ENCODE assay signal across 17 cellular contexts in genomic region chr3:129822679-129823078, GRCh38.
DNase-seq lines count a peak whose midpoint lies in the region; ATAC-seq and TF ChIP-seq lines count a peak whose summit lies in the region.
"Had no signal": no experiment of that assay in that cellular context is flagged by ENCODE, and none has a peak within 500 bp of the region (broad histone marks: within the 10 kb centered on the region; RNA-seq: fewer than 3 reads in every experiment).

No MANE protein-coding gene starts in this region.

- no peak overlapping the region for H3K4me3 Mint-ChIP-seq in effector memory CD8-positive, alpha-beta T cell
- H3K4me3 Mint-ChIP-seq: activated naive CD8-positive, alpha-beta T cell treated with anti-CD3 and anti-CD28 coated beads for 36 hours; central memory CD8-positive, alpha-beta T cell; naive thymus-derived CD8-positive, alpha-beta T cell; T-helper 1 cell treated with Interleukin-12 subunit alpha and Interleukin-12 subunit beta and Interleukin-4 antibody, amounts not matched to agents 30 μg/mL and 1 μg/mL, for 36 hours had no signal

- H3K27me3 ChIP-seq in left ventricle myocardium inferior (ENCODE audit: low read depth) (no peaks in the 10 kb centered on the region), OCI-LY3 (ENCODE audit: low read depth, low read length) (no peaks in the 10 kb centered on the region), upper lobe of right lung (no peaks in the 10 kb centered on the region)

- H2AFZ ChIP-seq in OCI-LY3 (ENCODE audit: low read depth, low read length), result no peak overlapping the region

- H3K9me3 ChIP-seq in left ventricle myocardium inferior (replicated peaks) (no peaks in the 10 kb centered on the region), OCI-LY3 (ENCODE audit: insufficient read depth, low read length) (no peaks in the 10 kb centered on the region), upper lobe of right lung (no peaks in the 10 kb centered on the region)

- H3K9ac ChIP-seq in OCI-LY3 (ENCODE audit: low read length), result no peak overlapping the region

- no peak for DNase-seq in left cardiac atrium
- no peak for DNase-seq in left ventricle myocardium inferior
- DNase-seq in fibroblast of villous mesenchyme (ENCODE audit: low read depth), result peak; percentile 21
- DNase-seq in upper lobe of right lung, result no peak
- DNase-seq in effector memory CD8-positive, alpha-beta T cell, result no peak
- DNase-seq: activated CD4-positive, alpha-beta T cell treated with anti-CD3 and anti-CD28 coated beads for 4 hours; activated naive CD8-positive, alpha-beta T cell treated with anti-CD3 and anti-CD28 coated beads for 36 hours; hippocampal formation; naive thymus-derived CD8-positive, alpha-beta T cell; NCI-H510A treated with DMSO at 0.1 percent for 48 hours; stimulated activated CD4-positive, alpha-beta T cell treated with anti-CD3 and anti-CD28 coated beads, Interleukin-4, amount 100 ng/mL, for 24 hours had no signal

- peaks cover 3% of the 10 kb centered on the region for H3K36me3 Mint-ChIP-seq in effector memory CD8-positive, alpha-beta T cell (ENCODE audit: insufficient read depth)

- H3K27me3 Mint-ChIP-seq in effector memory CD8-positive, alpha-beta T cell, result no peaks in the 10 kb centered on the region
- H3K27me3 Mint-ChIP-seq: activated naive CD8-positive, alpha-beta T cell treated with anti-CD3 and anti-CD28 coated beads for 36 hours; central memory CD8-positive, alpha-beta T cell; naive thymus-derived CD8-positive, alpha-beta T cell had no signal

- H3K27ac ChIP-seq in left ventricle myocardium inferior (replicated peaks) (no peak overlapping the region), OCI-LY3 (ENCODE audit: low read length) (peak overlapping the region; percentile 35; the same call in 1 of the 2 replicates), upper lobe of right lung (peak overlapping the region; percentile 56)

- ATAC-seq in left cardiac atrium, result peak; percentile 32 to 57
- ATAC-seq in upper lobe of right lung, result peak; percentile 61
- no peak for ATAC-seq in GM18909 (IDR thresholded peaks at IDR 0.05; ENCODE audit: poor library complexity, unreplicated experiment)
- no peak for ATAC-seq in effector memory CD8-positive, alpha-beta T cell (replicated peaks)
- ATAC-seq in GM18505 (IDR thresholded peaks at IDR 0.05; ENCODE audit: unreplicated experiment), result no peak
- ATAC-seq: naive thymus-derived CD8-positive, alpha-beta T cell; Panc1 had no signal

- no peak overlapping the region for H3K27ac Mint-ChIP-seq in effector memory CD8-positive, alpha-beta T cell
- H3K27ac Mint-ChIP-seq: activated naive CD8-positive, alpha-beta T cell treated with anti-CD3 and anti-CD28 coated beads for 36 hours; naive thymus-derived CD8-positive, alpha-beta T cell; T-helper 1 cell treated with Interleukin-12 subunit alpha and Interleukin-12 subunit beta and Interleukin-4 antibody, amounts not matched to agents 30 μg/mL and 1 μg/mL, for 36 hours had no signal

- H3K36me3 ChIP-seq in left ventricle myocardium inferior (no peaks in the 10 kb centered on the region), OCI-LY3 (replicated peaks; ENCODE audit: low read depth, low read length) (peaks cover 1% of the 10 kb centered on the region), upper lobe of right lung (peaks cover 4% of the 10 kb centered on the region)

- H3K4me1 ChIP-seq in left ventricle myocardium inferior (peaks cover 19% of the 10 kb centered on the region), OCI-LY3 (ENCODE audit: low read length) (peaks cover 19% of the 10 kb centered on the region), upper lobe of right lung (peaks cover 2% of the 10 kb centered on the region)

- H3K79me2 ChIP-seq in OCI-LY3 (ENCODE audit: low read length), result no peaks in the 10 kb centered on the region

- TF ChIP-seq CTCF in left ventricle myocardium inferior (IDR thresholded peaks at IDR 0.05; ENCODE audit: borderline replicate concordance) (no peak), OCI-LY3 (IDR thresholded peaks at IDR 0.05; ENCODE audit: low read depth, low read length) (no peak), fibroblast of villous mesenchyme (IDR thresholded peaks at IDR 0.05; ENCODE audit: insufficient read depth, low read depth, low read length) (no peak), upper lobe of right lung (IDR thresholded peaks at IDR 0.05) (no peak)

- peaks cover 5 to 12% of the 10 kb centered on the region in 2 donors for H3K4me1 Mint-ChIP-seq in effector memory CD8-positive, alpha-beta T cell (ENCODE audit: low read depth in 2 of 2)

- peaks cover 5% of the 10 kb centered on the region; the same call in 1 of the 2 replicates for H4K20me1 ChIP-seq in OCI-LY3 (ENCODE audit: insufficient read depth, low read length)

- TF ChIP-seq POLR2A in GM18505 (IDR thresholded peaks at IDR 0.05; ENCODE audit: borderline replicate concordance, extremely low read depth, insufficient read depth, insufficient read length), result no peak

- intact Hi-C loops in left cardiac atrium (cut with DNase I) (loop anchor here (5.0 to 10.0 kb wide), 2 partner anchors 112 to 170 kb away; no protein-coding TSS in a partner anchor), left ventricle myocardium inferior (cut with micrococcal nuclease) (loop anchor here (10.0 kb wide), 2 partner anchors 112 to 348 kb away; no protein-coding TSS in a partner anchor), upper lobe of right lung (cut with DNase I) (loop anchor here (10.0 kb wide), 1 partner anchor 168 kb away; no protein-coding TSS in a partner anchor)

- H3K4me3 ChIP-seq in left ventricle myocardium inferior (no peak overlapping the region), OCI-LY3 (ENCODE audit: low read length) (no peak overlapping the region), fibroblast of villous mesenchyme (ENCODE audit: low read depth, low read length) (no peak overlapping the region), upper lobe of right lung (no peak overlapping the region)

- peak overlapping the region; percentile 29 for H3K4me2 ChIP-seq in OCI-LY3 (ENCODE audit: low read length)

- no peaks in the 10 kb centered on the region for H3K9me3 Mint-ChIP-seq in effector memory CD8-positive, alpha-beta T cell
- H3K9me3 Mint-ChIP-seq: activated naive CD8-positive, alpha-beta T cell treated with anti-CD3 and anti-CD28 coated beads for 36 hours; central memory CD8-positive, alpha-beta T cell; naive thymus-derived CD8-positive, alpha-beta T cell; T-helper 1 cell treated with Interleukin-12 subunit alpha and Interleukin-12 subunit beta and Interleukin-4 antibody, amounts not matched to agents 30 μg/mL and 1 μg/mL, for 36 hours had no signal

Comparison
In these comparisons a context has a peak if more than half of its experiments do, and no peak if none do; other contexts are left out.
1. ATAC-seq: peak in left cardiac atrium (2 of 2) and upper lobe of right lung (single experiment); none in GM18909 (single experiment), effector memory CD8-positive, alpha-beta T cell (single experiment) and GM18505 (single experiment).